ENCODE assay signal across 15 cellular contexts in genomic region chr7:116232920-116233319, GRCh38. TPM values are rescaled to one million over a fixed set of nuclear protein-coding genes. Genes with fewer than 3 reads are reported as not detected.
DNase-seq lines count a peak whose midpoint lies in the region; ATAC-seq and TF ChIP-seq lines count a peak whose summit lies in the region.
"Had no signal": no experiment of that assay in that cellular context is flagged by ENCODE, and none has a peak within 500 bp of the region (broad histone marks: within the 10 kb centered on the region; RNA-seq: fewer than 3 reads in every experiment).

No MANE protein-coding gene starts in this region.

- H2AK5ac ChIP-seq in IMR-90 (ENCODE audit: low read depth, low read length) = no peak overlapping the region
- no peak overlapping the region for H2AK5ac ChIP-seq in mesenchymal stem cell (ENCODE audit: low read length, severe bottlenecking)

- H3K27ac ChIP-seq in ACC112 (ENCODE audit: low read depth, low read length) (peak overlapping the region; percentile 85), IMR-90 (ENCODE audit: insufficient read depth, low read length) (peak overlapping the region; percentile 30; the same call in 1 of the 2 replicates), mesenchymal stem cell (ENCODE audit: low read length, poor library complexity, severe bottlenecking) (peak overlapping the region; percentile 25), neural progenitor cell (no peak overlapping the region)
- H3K27ac ChIP-seq: psoas muscle had no signal

- H3K4me3 ChIP-seq in ACC112 (ENCODE audit: low read depth, low read length) (no peak overlapping the region), IMR-90 (ENCODE audit: insufficient read depth, low read depth, low read length) (no peak overlapping the region), mesenchymal stem cell (ENCODE audit: insufficient read depth in 1 of 2, low read depth in 1 of 2, low read length in 2 of 2) (peak overlapping the region in 1 of 2 experiments; percentile 26), neural progenitor cell (no peak overlapping the region)
- H3K4me3 ChIP-seq: HAP-1, heart left ventricle, psoas muscle had no signal

- peaks cover 6% of the 10 kb centered on the region for H3K9me1 ChIP-seq in IMR-90 (ENCODE audit: insufficient read depth, low read length)

- no peak overlapping the region for H2AK9ac ChIP-seq in IMR-90 (replicated peaks; ENCODE audit: low read depth, low read length, poor library complexity)

- H3K36me3 ChIP-seq in ACC112 (ENCODE audit: insufficient read depth, low read length) (no peaks in the 10 kb centered on the region), IMR-90 (ENCODE audit: control insufficient read depth, insufficient read depth, low read length) (peaks cover 3% of the 10 kb centered on the region; the same call in 1 of the 2 replicates), mesenchymal stem cell (ENCODE audit: control insufficient read depth in 1 of 2, insufficient read depth in 2 of 2, low read depth in 1 of 2, low read length in 2 of 2) (no peaks in the 10 kb centered on the region), neural progenitor cell (no peaks in the 10 kb centered on the region)
- H3K36me3 ChIP-seq: HAP-1 had no signal

- H3K9me3 Mint-ChIP-seq in activated B cell treated with CpG ODN at 0.5 μM for 24 hours (no peaks in the 10 kb centered on the region), neural progenitor cell (no peaks in the 10 kb centered on the region)

- H3K4me3 Mint-ChIP-seq in activated B cell treated with CpG ODN at 0.5 μM for 24 hours (no peak overlapping the region), neural progenitor cell (no peak overlapping the region)

- H3K14ac ChIP-seq in IMR-90 (replicated peaks; ENCODE audit: low read depth, low read length) (peak overlapping the region; percentile 29; the same call in 1 of the 2 replicates), mesenchymal stem cell (ENCODE audit: low read length in 2 of 2) (no peak overlapping the region)

- H3K4ac ChIP-seq in IMR-90 (ENCODE audit: low read depth, low read length) = 0 out of 2 replicates have a peak overlapping the region, but pooled peaks have one; percentile 13
- H3K4ac ChIP-seq in mesenchymal stem cell (ENCODE audit: low read depth in 1 of 2, low read length in 2 of 2) = no peak overlapping the region

- H3K79me1 ChIP-seq in IMR-90 (ENCODE audit: low read depth in 1 of 2, low read length in 2 of 2) (peaks cover 24 to 50% of the 10 kb centered on the region in 2 experiments), mesenchymal stem cell (replicated peaks; ENCODE audit: low read length, poor library complexity, severe bottlenecking) (peaks cover 17% of the 10 kb centered on the region)

- intact Hi-C loops in IMR-90 (cut with micrococcal nuclease) (loop anchor here (2.0 to 5.0 kb wide), 2 partner anchors 22 to 1019 kb away; partner anchors contain the start of gene TES), activated B cell treated with CpG ODN at 0.5 μM for 24 hours (cut with micrococcal nuclease) (loop anchor here (1.0 to 2.0 kb wide), 2 partner anchors 9 to 14 kb away; no protein-coding TSS in a partner anchor)

- H2BK15ac ChIP-seq in IMR-90 (ENCODE audit: low read depth, low read length) (0 out of 3 replicates have a peak overlapping the region, but pooled peaks have one; percentile 9), mesenchymal stem cell (ENCODE audit: low read depth, poor library complexity, severe bottlenecking) (no peak overlapping the region)

- TF ChIP-seq RAD21 in IMR-90 (IDR thresholded peaks at IDR 0.05; ENCODE audit: low read length) = no peak

- H3K36me3 Mint-ChIP-seq in activated B cell treated with CpG ODN at 0.5 μM for 24 hours (ENCODE audit: low read depth) (peaks cover 24% of the 10 kb centered on the region), neural progenitor cell (peaks cover 1% of the 10 kb centered on the region)

- peaks cover 51% of the 10 kb centered on the region for H3K4me1 Mint-ChIP-seq in activated B cell treated with CpG ODN at 0.5 μM for 24 hours
- H3K4me1 Mint-ChIP-seq in neural progenitor cell = no peaks in the 10 kb centered on the region

- H2BK5ac ChIP-seq in IMR-90 (ENCODE audit: low read depth, low read length, poor library complexity, severe bottlenecking) (peak overlapping the region; percentile 76), mesenchymal stem cell (ENCODE audit: low read depth, low read length, poor library complexity, severe bottlenecking) (no peak overlapping the region)

- peak overlapping the region; percentile 35 for H3K27ac Mint-ChIP-seq in activated B cell treated with CpG ODN at 0.5 μM for 24 hours
- H3K27ac Mint-ChIP-seq in neural progenitor cell = no peak overlapping the region

- ATAC-seq in IMR-90 (ENCODE audit: low read depth) = no peak
- no peak for ATAC-seq in activated B cell treated with CpG ODN at 0.5 μM for 24 hours (ENCODE audit: low read depth)
- ATAC-seq in HG03378 (IDR thresholded peaks at IDR 0.05; ENCODE audit: unreplicated experiment) = no peak
- ATAC-seq: heart left ventricle, psoas muscle had no signal

- in situ Hi-C loops in IMR-90 (cut with MboI; ENCODE audit: low sequenced_read_pairs) = no loop called here

- H2BK12ac ChIP-seq in mesenchymal stem cell (ENCODE audit: low read length in 2 of 2) = no peak overlapping the region

- no peaks in the 10 kb centered on the region for H3F3A ChIP-seq in neural progenitor cell (ENCODE audit: low read depth)

- POLR2A ChIA-PET in IMR-90 (lab: Charles Lee; ENCODE audit: unreplicated experiment) = no interaction called here
- POLR2A ChIA-PET in activated B cell treated with CpG ODN at 0.5 μM for 24 hours (lab: Charles Lee) = interaction anchor here (3.5 kb wide), 1 partner anchor 22 kb away, joined by 15 read pairs; the partner anchor contains the start of gene TES
- POLR2A ChIA-PET in GM10248 (lab: Yijun Ruan, JAX) = no interaction called here

- no peak for DNase-seq in IMR-90
- no peak for DNase-seq in activated B cell treated with CpG ODN at 0.5 μM for 24 hours
- DNase-seq in mesenchymal stem cell = peak; percentile 29
- DNase-seq in GM10248 (ENCODE audit: extremely low spot score) = no peak
- no peak for DNase-seq in NCI-H146 treated with DMSO at 0.1 percent for 48 hours (lab: John Stamatoyannopoulos, UW; ENCODE audit: unreplicated experiment)
- DNase-seq in neural progenitor cell (ENCODE audit: low spot score) = no peak
- DNase-seq: activated CD4-positive, alpha-beta T cell treated with anti-CD3 and anti-CD28 coated beads, Interleukin-2, amount 50 U/mL, for 1 hour; activated naive CD4-positive, alpha-beta T cell treated with Interleukin-2 at 50 U/mL for 16 hours; heart left ventricle; Karpas-422; NCI-H2227 treated with DMSO at 0.1 percent for 48 hours; psoas muscle had no signal

- no peaks in the 10 kb centered on the region for H3K27me3 Mint-ChIP-seq in activated B cell treated with CpG ODN at 0.5 μM for 24 hours
- H3K27me3 Mint-ChIP-seq in neural progenitor cell (ENCODE audit: insufficient read depth, low read depth) = no peaks in the 10 kb centered on the region

- H3K9me3 ChIP-seq in IMR-90 (ENCODE audit: control insufficient read depth, insufficient read depth, low read length) (no peaks in the 10 kb centered on the region), mesenchymal stem cell (ENCODE audit: control insufficient read depth, low read length) (no peaks in the 10 kb centered on the region), neural progenitor cell (ENCODE audit: low read depth) (no peaks in the 10 kb centered on the region)
- H3K9me3 ChIP-seq: HAP-1, heart left ventricle, psoas muscle had no signal

- no TSS peak for BruUV-seq in IMR-90 (replicated peaks; lab: Mats Ljungman, UMichigan)

- H3K4me1 ChIP-seq in ACC112 (ENCODE audit: control insufficient read depth, insufficient read depth, low read length, unreplicated experiment) (peaks cover 53% of the 10 kb centered on the region), IMR-90 (ENCODE audit: control insufficient read depth, insufficient read depth, low read length) (peaks cover 24% of the 10 kb centered on the region), mesenchymal stem cell (ENCODE audit: control insufficient read depth, insufficient read depth, low read depth, low read length) (peaks cover 4% of the 10 kb centered on the region), neural progenitor cell (no peaks in the 10 kb centered on the region)

- H4K5ac ChIP-seq in IMR-90 (ENCODE audit: low read depth, low read length) = peak overlapping the region; percentile 75

- H4K8ac ChIP-seq in IMR-90 (ENCODE audit: low read depth in 2 of 2, low read length in 2 of 2) (0 out of 4 replicates have a peak overlapping the region, but pooled peaks of 1 of the 2 experiments have one; percentile 6), mesenchymal stem cell (ENCODE audit: low read length) (no peak overlapping the region)

- H2BK20ac ChIP-seq in IMR-90 (ENCODE audit: low read depth, low read length) = 0 out of 2 replicates have a peak overlapping the region, but pooled peaks have one; percentile 20

- WGBS in IMR-90 (ENCODE audit: extremely low coverage in 2 of 2, insufficient read length in 1 of 2), 2 experiments = no CpG with 5 or more reads among the region's 1 CpG
- no CpG with 5 or more reads among the region's 1 CpG for WGBS in mesenchymal stem cell

- no peaks in the 10 kb centered on the region for H4K20me1 ChIP-seq in IMR-90 (ENCODE audit: insufficient read depth, low read length)
- H4K20me1 ChIP-seq in neural progenitor cell (ENCODE audit: low read depth) = no peaks in the 10 kb centered on the region

- H2AFZ ChIP-seq in ACC112 (ENCODE audit: low read length, unreplicated experiment) = peak overlapping the region; percentile 27
- H2AFZ ChIP-seq in IMR-90 (replicated peaks; ENCODE audit: low read length, poor library complexity) = no peak overlapping the region
- no peak overlapping the region for H2AFZ ChIP-seq in mesenchymal stem cell (ENCODE audit: low read depth, low read length)
- no peak overlapping the region for H2AFZ ChIP-seq in neural progenitor cell (replicated peaks)

- H3K18ac ChIP-seq in IMR-90 (ENCODE audit: low read depth, low read length) (peak overlapping the region; percentile 96), mesenchymal stem cell (ENCODE audit: low read depth in 1 of 2, low read length in 2 of 2) (no peak overlapping the region)

- no peak overlapping the region; the same call in 1 of the 2 replicates for H3K4me2 ChIP-seq in IMR-90 (ENCODE audit: low read depth, low read length)
- H3K4me2 ChIP-seq in mesenchymal stem cell (ENCODE audit: low read length, poor library complexity, severe bottlenecking) = no peak overlapping the region
- H3K4me2 ChIP-seq in neural progenitor cell = no peak overlapping the region

- TF ChIP-seq CTCF in IMR-90 (conservative IDR thresholded peaks at IDR 0.05; ENCODE audit: low read depth, low read length) (no peak), activated B cell treated with CpG ODN at 0.5 μM for 24 hours (IDR thresholded peaks at IDR 0.05) (no peak), GM10248 (IDR thresholded peaks at IDR 0.05; ENCODE audit: control extremely low read depth, extremely low read depth, low read depth, missing control alignments) (no peak), neural progenitor cell (IDR thresholded peaks at IDR 0.05) (no peak)

- H2BK120ac ChIP-seq in IMR-90 (ENCODE audit: low read depth, low read length) (peak overlapping the region; percentile 41; the same call in 1 of the 2 replicates), mesenchymal stem cell (ENCODE audit: low read depth, low read length) (no peak overlapping the region)

- dilution Hi-C loops in IMR-90 (cut with HindIII; ENCODE audit: low sequenced_read_pairs, unreplicated experiment) = no loop called here

- H3K79me2 ChIP-seq in ACC112 (ENCODE audit: control insufficient read depth, insufficient read depth, low read length, unreplicated experiment) (peaks cover 9% of the 10 kb centered on the region), neural progenitor cell (ENCODE audit: low read depth) (no peaks in the 10 kb centered on the region)

- no peak for TF ChIP-seq POLR2A in IMR-90 (IDR thresholded peaks at IDR 0.05; ENCODE audit: low read depth, low read length)

- no peak overlapping the region; the same call in 1 of the 2 replicates for H4K91ac ChIP-seq in IMR-90 (ENCODE audit: insufficient read depth, low read depth, low read length)
- H4K91ac ChIP-seq in mesenchymal stem cell (ENCODE audit: low read length) = no peak overlapping the region

- no peak overlapping the region for H3K56ac ChIP-seq in IMR-90 (ENCODE audit: extremely low read depth, insufficient read depth, low read length)

- no peak overlapping the region for H3K9ac ChIP-seq in IMR-90 (ENCODE audit: low read depth, low read length)
- peak overlapping the region; percentile 67 for H3K9ac ChIP-seq in mesenchymal stem cell (ENCODE audit: low read length)
- H3K9ac ChIP-seq in neural progenitor cell = no peak overlapping the region

- no peaks in the 10 kb centered on the region for H3K27me3 ChIP-seq in ACC112 (ENCODE audit: insufficient read depth, low read length)
- H3K27me3 ChIP-seq in IMR-90 (ENCODE audit: control insufficient read depth, insufficient read depth, low read length) = no peaks in the 10 kb centered on the region
- H3K27me3 ChIP-seq in mesenchymal stem cell (ENCODE audit: control insufficient read depth in 1 of 2, insufficient read depth in 1 of 2, low read length in 2 of 2) = no peaks in the 10 kb centered on the region
- H3K27me3 ChIP-seq in neural progenitor cell = no peaks in the 10 kb centered on the region
- H3K27me3 ChIP-seq: heart left ventricle had no signal

- CTCF ChIA-PET in IMR-90 (lab: Yijun Ruan, JAX) = interaction anchor here (0.7 to 4.2 kb wide), 5 partner anchors 14 to 100 kb away, joined by 3 to 28 read pairs (median 4); no protein-coding TSS in a partner anchor
- CTCF ChIA-PET in activated B cell treated with CpG ODN at 0.5 μM for 24 hours (lab: Charles Lee) = interaction anchor here (1.2 to 12.9 kb wide), 6 partner anchors 8 to 94 kb away, joined by 3 to 318 read pairs (median 30); partner anchors contain the start of gene TES
- CTCF ChIA-PET in GM10248 (lab: Yijun Ruan, JAX) = interaction anchor here (0.7 to 15.3 kb wide), 15 partner anchors 8 to 96 kb away, joined by 3 to 345 read pairs (median 4); partner anchors contain the start of gene TES

- H3K23ac ChIP-seq in IMR-90 (ENCODE audit: low read depth, low read length) (peak overlapping the region; percentile 73; the same call in 1 of the 2 replicates), mesenchymal stem cell (ENCODE audit: low read length in 2 of 2) (no peak overlapping the region)

RNA-seq across cellular contexts. Expression of gene TES, which starts 22.6 kb away (rescaled TPM):
- total RNA-seq in IMR-90 (2012; rRNA removed) = 83.3 and 91.9 TPM in 2 replicates
- 49.7 and 54.0 TPM in 2 replicates for polyA plus RNA-seq in IMR-90 (2012; rRNA removed)
- 20.3 and 32.9 TPM in 2 replicates for polyA plus RNA-seq in IMR-90 (2012; cell fraction: cytosol; rRNA removed)
- 17.8 and 73.1 TPM in 2 replicates for polyA plus RNA-seq in IMR-90 (2012; cell fraction: nucleus; rRNA removed; ENCODE audit: low replicate concordance)
- total RNA-seq in activated B cell treated with CpG ODN at 0.5 μM for 24 hours = 77.9 and 82.8 TPM in 2 replicates
- 47.6 TPM for polyA plus RNA-seq in mesenchymal stem cell (2013, experiment 1 of 2)
- 50.2 TPM for polyA plus RNA-seq in mesenchymal stem cell (2013, experiment 2 of 2)
- 5.9 and 10.6 TPM in 2 replicates for total RNA-seq in neural progenitor cell (ENCODE audit: low replicate concordance)
